1 cellular context compared by ENCODE assay signal in the genomic region with DNA sequence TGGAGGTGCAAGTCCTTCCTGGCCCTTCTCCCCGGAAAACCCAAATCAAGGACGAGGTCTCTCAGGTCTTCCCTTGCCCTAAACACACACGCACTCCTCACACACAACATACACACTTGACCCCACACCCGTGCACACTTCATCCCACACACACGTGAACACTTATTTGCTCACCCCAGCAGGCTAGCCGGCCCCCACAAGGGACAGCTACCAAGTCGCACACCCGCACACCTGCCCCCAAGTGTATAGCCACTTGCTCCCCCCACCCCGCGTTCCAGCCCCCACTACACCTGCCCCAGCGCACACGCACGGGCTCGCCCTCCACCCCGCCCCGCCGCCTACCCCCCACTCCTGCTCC.
TF ChIP-seq lines count a peak whose summit lies in the region.

No MANE protein-coding gene starts in this region.

TF ChIP-seq in WTC11, 78 proteins besides CTCF, POLR2A, EP300 and RAD21 (continued from another document):
- TF ChIP-seq, protein P1, sequence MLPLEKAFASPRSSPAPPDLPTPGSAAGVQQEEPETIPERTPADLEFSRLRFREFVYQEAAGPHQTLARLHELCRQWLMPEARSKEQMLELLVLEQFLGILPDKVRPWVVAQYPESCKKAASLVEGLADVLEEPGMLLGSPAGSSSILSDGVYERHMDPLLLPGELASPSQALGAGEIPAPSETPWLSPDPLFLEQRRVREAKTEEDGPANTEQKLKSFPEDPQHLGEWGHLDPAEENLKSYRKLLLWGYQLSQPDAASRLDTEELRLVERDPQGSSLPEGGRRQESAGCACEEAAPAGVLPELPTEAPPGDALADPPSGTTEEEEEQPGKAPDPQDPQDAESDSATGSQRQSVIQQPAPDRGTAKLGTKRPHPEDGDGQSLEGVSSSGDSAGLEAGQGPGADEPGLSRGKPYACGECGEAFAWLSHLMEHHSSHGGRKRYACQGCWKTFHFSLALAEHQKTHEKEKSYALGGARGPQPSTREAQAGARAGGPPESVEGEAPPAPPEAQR (CRISPR knock-in tag; IDR thresholded peaks at IDR 0.05), result no peak
- TF ChIP-seq TEAD4 (CRISPR knock-in tag; IDR thresholded peaks at IDR 0.05) (no peak), ZNF219 (CRISPR knock-in tag; IDR thresholded peaks at IDR 0.05; ENCODE audit: borderline replicate concordance) (no peak), NFATC4 (CRISPR knock-in tag; IDR thresholded peaks at IDR 0.05) (no peak), KAT7 (CRISPR knock-in tag; IDR thresholded peaks at IDR 0.05; ENCODE audit: borderline replicate concordance) (no peak), ZNF423 (CRISPR knock-in tag; IDR thresholded peaks at IDR 0.05) (no peak), ZNF317 (CRISPR knock-in tag; IDR thresholded peaks at IDR 0.05; ENCODE audit: borderline replicate concordance, low read depth) (no peak)
- TF ChIP-seq, protein P2, sequence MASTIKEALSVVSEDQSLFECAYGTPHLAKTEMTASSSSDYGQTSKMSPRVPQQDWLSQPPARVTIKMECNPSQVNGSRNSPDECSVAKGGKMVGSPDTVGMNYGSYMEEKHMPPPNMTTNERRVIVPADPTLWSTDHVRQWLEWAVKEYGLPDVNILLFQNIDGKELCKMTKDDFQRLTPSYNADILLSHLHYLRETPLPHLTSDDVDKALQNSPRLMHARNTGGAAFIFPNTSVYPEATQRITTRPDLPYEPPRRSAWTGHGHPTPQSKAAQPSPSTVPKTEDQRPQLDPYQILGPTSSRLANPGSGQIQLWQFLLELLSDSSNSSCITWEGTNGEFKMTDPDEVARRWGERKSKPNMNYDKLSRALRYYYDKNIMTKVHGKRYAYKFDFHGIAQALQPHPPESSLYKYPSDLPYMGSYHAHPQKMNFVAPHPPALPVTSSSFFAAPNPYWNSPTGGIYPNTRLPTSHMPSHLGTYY (CRISPR knock-in tag; IDR thresholded peaks at IDR 0.05), result no peak
- TF ChIP-seq, protein P3, sequence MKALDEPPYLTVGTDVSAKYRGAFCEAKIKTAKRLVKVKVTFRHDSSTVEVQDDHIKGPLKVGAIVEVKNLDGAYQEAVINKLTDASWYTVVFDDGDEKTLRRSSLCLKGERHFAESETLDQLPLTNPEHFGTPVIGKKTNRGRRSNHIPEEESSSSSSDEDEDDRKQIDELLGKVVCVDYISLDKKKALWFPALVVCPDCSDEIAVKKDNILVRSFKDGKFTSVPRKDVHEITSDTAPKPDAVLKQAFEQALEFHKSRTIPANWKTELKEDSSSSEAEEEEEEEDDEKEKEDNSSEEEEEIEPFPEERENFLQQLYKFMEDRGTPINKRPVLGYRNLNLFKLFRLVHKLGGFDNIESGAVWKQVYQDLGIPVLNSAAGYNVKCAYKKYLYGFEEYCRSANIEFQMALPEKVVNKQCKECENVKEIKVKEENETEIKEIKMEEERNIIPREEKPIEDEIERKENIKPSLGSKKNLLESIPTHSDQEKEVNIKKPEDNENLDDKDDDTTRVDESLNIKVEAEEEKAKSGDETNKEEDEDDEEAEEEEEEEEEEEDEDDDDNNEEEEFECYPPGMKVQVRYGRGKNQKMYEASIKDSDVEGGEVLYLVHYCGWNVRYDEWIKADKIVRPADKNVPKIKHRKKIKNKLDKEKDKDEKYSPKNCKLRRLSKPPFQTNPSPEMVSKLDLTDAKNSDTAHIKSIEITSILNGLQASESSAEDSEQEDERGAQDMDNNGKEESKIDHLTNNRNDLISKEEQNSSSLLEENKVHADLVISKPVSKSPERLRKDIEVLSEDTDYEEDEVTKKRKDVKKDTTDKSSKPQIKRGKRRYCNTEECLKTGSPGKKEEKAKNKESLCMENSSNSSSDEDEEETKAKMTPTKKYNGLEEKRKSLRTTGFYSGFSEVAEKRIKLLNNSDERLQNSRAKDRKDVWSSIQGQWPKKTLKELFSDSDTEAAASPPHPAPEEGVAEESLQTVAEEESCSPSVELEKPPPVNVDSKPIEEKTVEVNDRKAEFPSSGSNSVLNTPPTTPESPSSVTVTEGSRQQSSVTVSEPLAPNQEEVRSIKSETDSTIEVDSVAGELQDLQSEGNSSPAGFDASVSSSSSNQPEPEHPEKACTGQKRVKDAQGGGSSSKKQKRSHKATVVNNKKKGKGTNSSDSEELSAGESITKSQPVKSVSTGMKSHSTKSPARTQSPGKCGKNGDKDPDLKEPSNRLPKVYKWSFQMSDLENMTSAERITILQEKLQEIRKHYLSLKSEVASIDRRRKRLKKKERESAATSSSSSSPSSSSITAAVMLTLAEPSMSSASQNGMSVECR (CRISPR knock-in tag; IDR thresholded peaks at IDR 0.05; ENCODE audit: borderline replicate concordance), result no peak
- TF ChIP-seq, protein P4, sequence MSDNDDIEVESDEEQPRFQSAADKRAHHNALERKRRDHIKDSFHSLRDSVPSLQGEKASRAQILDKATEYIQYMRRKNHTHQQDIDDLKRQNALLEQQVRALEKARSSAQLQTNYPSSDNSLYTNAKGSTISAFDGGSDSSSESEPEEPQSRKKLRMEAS (CRISPR knock-in tag; IDR thresholded peaks at IDR 0.05), result no peak
- TF ChIP-seq, protein P5, sequence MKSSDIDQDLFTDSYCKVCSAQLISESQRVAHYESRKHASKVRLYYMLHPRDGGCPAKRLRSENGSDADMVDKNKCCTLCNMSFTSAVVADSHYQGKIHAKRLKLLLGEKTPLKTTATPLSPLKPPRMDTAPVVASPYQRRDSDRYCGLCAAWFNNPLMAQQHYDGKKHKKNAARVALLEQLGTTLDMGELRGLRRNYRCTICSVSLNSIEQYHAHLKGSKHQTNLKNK (CRISPR knock-in tag; IDR thresholded peaks at IDR 0.05), result no peak
